ENCODE assay signal across 30 cellular contexts in genomic region chr2:44352510-44352909, GRCh38.
"Had no signal": no experiment of that assay in that cellular context is flagged by ENCODE, and none has a peak within 500 bp of the region (broad histone marks: within the 10 kb centered on the region; RNA-seq: fewer than 3 reads in every experiment).

No MANE protein-coding gene starts in this region.

- H3K27ac Mint-ChIP-seq: activated B cell treated with CpG ODN at 0.5 μM for 24 hours; activated CD4-positive, alpha-beta T cell treated with anti-CD3 and anti-CD28 coated beads, Interleukin-2, amount 10 ng/mL, durations not matched to agents 24 days and 14 days; activated CD8-positive, alpha-beta T cell treated with anti-CD3 and anti-CD28 coated beads for 36 hours; activated naive CD8-positive, alpha-beta T cell treated with anti-CD3 and anti-CD28 coated beads for 36 hours; activated T-helper 17 cell treated with anti-CD3 and anti-CD28 coated beads, Interleukin-2, amount 50 U/mL, for 72 hours; T-helper 2 cell treated with Interferon-gamma antibody and Interleukin-4, amounts not matched to agents 5 μg/mL and 100 μg/mL, for 36 hours had no signal

- H3K9me3 ChIP-seq: SJCRH30 had no signal

- H3K27me3 Mint-ChIP-seq: activated B cell treated with CpG ODN at 0.5 μM for 24 hours; activated CD4-positive, alpha-beta T cell treated with anti-CD3 and anti-CD28 coated beads, Interleukin-2, amount 10 ng/mL, durations not matched to agents 24 days and 14 days; activated CD8-positive, alpha-beta T cell treated with anti-CD3 and anti-CD28 coated beads for 36 hours; activated naive CD8-positive, alpha-beta T cell treated with anti-CD3 and anti-CD28 coated beads for 36 hours; activated T-helper 17 cell treated with anti-CD3 and anti-CD28 coated beads, Interleukin-2, amount 50 U/mL, for 72 hours; central memory CD8-positive, alpha-beta T cell had no signal

- H3K27ac ChIP-seq: cardiac muscle cell, KMS-11, SJCRH30, SK-N-MC, VCaP had no signal

- H3K4me3 ChIP-seq: cardiac muscle cell, SJCRH30, SK-N-MC had no signal

- H3K36me3 ChIP-seq: cardiac muscle cell, SJCRH30 had no signal

- ATAC-seq: activated CD8-positive, alpha-beta T cell treated with anti-CD3 and anti-CD28 coated beads for 36 hours; activated T-cell treated with anti-CD3 and anti-CD28 coated beads, Interleukin-2, amount 50 U/mL, for 72 hours; activated T-helper 17 cell treated with anti-CD3 and anti-CD28 coated beads, Interleukin-2, amount 50 U/mL, for 72 hours; Panc1 had no signal

- H3K4me3 Mint-ChIP-seq: activated B cell treated with CpG ODN at 0.5 μM for 24 hours; activated CD4-positive, alpha-beta T cell treated with anti-CD3 and anti-CD28 coated beads, Interleukin-2, amount 10 ng/mL, durations not matched to agents 24 days and 14 days; activated CD8-positive, alpha-beta T cell treated with anti-CD3 and anti-CD28 coated beads for 36 hours; activated naive CD8-positive, alpha-beta T cell treated with anti-CD3 and anti-CD28 coated beads for 36 hours; activated T-cell treated with anti-CD3 and anti-CD28 coated beads, Interleukin-2, amount 50 U/mL, for 72 hours; activated T-helper 17 cell treated with anti-CD3 and anti-CD28 coated beads, Interleukin-2, amount 50 U/mL, for 72 hours; central memory CD8-positive, alpha-beta T cell; T-helper 2 cell treated with Interferon-gamma antibody and Interleukin-4, amounts not matched to agents 5 μg/mL and 100 μg/mL, for 36 hours had no signal

- H3K9me3 Mint-ChIP-seq: activated B cell treated with CpG ODN at 0.5 μM for 24 hours; activated CD4-positive, alpha-beta T cell treated with anti-CD3 and anti-CD28 coated beads, Interleukin-2, amount 10 ng/mL, durations not matched to agents 24 days and 14 days; activated CD8-positive, alpha-beta T cell treated with anti-CD3 and anti-CD28 coated beads for 36 hours; activated naive CD8-positive, alpha-beta T cell treated with anti-CD3 and anti-CD28 coated beads for 36 hours; activated T-cell treated with anti-CD3 and anti-CD28 coated beads, Interleukin-2, amount 50 U/mL, for 72 hours; activated T-helper 17 cell treated with anti-CD3 and anti-CD28 coated beads, Interleukin-2, amount 50 U/mL, for 72 hours; central memory CD8-positive, alpha-beta T cell; T-helper 2 cell treated with Interferon-gamma antibody and Interleukin-4, amounts not matched to agents 5 μg/mL and 100 μg/mL, for 36 hours had no signal

- DNase-seq: activated B cell treated with CpG ODN at 0.5 μM for 24 hours; activated CD4-positive, alpha-beta T cell treated with anti-CD3 and anti-CD28 coated beads for 1 hour; activated CD4-positive, alpha-beta T cell treated with anti-CD3 and anti-CD28 coated beads, Interleukin-2, amount 10 ng/mL, durations not matched to agents 24 days and 14 days; activated CD4-positive, alpha-beta T cell treated with anti-CD3 and anti-CD28 coated beads, Interleukin-2, amount 50 U/mL, for 4 hours; activated CD8-positive, alpha-beta T cell treated with anti-CD3 and anti-CD28 coated beads for 36 hours; activated effector memory CD4-positive, alpha-beta T cell treated with anti-CD3 and anti-CD28 coated beads, Interleukin-2, amount 50 U/mL, for 16 hours; activated naive CD4-positive, alpha-beta T cell; activated naive CD4-positive, alpha-beta T cell treated with anti-CD3 and anti-CD28 coated beads, Interleukin-2, amount 50 U/mL, for 16 hours; activated naive CD8-positive, alpha-beta T cell treated with anti-CD3 and anti-CD28 coated beads for 36 hours; activated T-cell treated with anti-CD3 and anti-CD28 coated beads, Interleukin-2, amount 50 U/mL, for 1 hour; activated T-cell treated with anti-CD3 and anti-CD28 coated beads, Interleukin-2, amount 50 U/mL, for 72 hours; amniotic stem cell; aorta; NCI-H1105; NCI-H1436; NCI-H1694; NCI-H1930; NCI-H2081 treated with DMSO at 0.1 percent for 48 hours; NCI-H345; NCI-H524 treated with DMSO at 0.1 percent for 48 hours; SHP77; SJCRH30 had no signal

- H3K27me3 ChIP-seq: cardiac muscle cell, SJCRH30 had no signal
